Comparison of ENCODE assay signal across 9 cellular contexts in the genomic region with DNA sequence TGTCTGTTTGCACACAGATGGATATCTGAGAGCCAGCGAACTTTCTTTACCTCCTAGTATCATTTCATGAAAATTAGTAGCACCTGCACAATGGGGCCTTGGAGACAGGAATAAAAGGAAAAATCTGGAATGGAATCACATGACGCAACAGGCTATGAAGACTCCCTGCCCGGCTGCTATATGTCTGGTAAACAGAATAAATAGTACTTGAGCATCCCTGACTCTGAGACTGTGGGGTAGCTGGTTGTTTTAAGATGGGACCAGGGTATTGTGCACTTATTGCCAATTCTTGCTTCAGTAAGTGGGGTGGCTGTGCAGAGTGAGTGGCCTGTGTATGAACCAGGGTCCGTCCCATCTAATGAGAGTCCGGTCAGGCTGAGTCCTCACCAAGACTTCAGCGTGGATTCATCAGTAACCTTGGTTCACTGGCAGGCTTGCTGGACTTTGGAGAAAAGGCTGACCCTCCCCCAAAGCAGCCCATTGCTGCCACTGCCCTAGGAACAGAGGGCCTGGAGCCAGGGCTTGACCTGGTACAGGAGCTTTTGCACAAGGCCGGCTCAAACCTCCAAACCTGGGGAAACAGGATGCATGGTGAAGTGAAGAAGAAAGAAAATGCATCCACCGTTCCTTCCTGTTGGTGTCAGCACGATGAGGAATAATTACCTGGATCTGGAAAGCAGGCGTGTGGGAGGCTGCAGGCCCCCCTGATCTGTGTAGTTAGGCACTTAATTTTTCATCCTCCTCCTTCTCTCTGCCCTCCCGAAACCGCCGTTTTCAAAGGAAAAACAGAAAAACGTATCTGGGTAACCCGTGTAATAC.
DNase-seq lines count a peak whose midpoint lies in the region; ATAC-seq and TF ChIP-seq lines count a peak whose summit lies in the region.
"Had no signal": no experiment of that assay in that cellular context is flagged by ENCODE, and none has a peak within 500 bp of the region (broad histone marks: within the 10 kb centered on the region; RNA-seq: fewer than 3 reads in every experiment).

No MANE protein-coding gene starts in this region.

- H3K4me1 ChIP-seq in A673 (ENCODE audit: insufficient read depth, low read length, poor library complexity, severe bottlenecking), result peaks cover 58% of the 10 kb centered on the region
- peaks cover 40% of the 10 kb centered on the region for H3K4me1 ChIP-seq in Loucy (ENCODE audit: insufficient read depth, low read length, poor library complexity, severe bottlenecking)
- H3K4me1 ChIP-seq in mucosa of descending colon (ENCODE audit: low read depth), result peaks cover 46% of the 10 kb centered on the region

- H3K9me2 ChIP-seq in Loucy (replicated peaks; ENCODE audit: low read depth, low read length), result no peaks in the 10 kb centered on the region

- TF ChIP-seq CTCF in A673 (conservative IDR thresholded peaks at IDR 0.05; ENCODE audit: low read depth, low read length) (no peak), Loucy (conservative IDR thresholded peaks at IDR 0.05; ENCODE audit: low read length) (no peak), coronary artery (IDR thresholded peaks at IDR 0.05) (no peak), nephron progenitor cell (IDR thresholded peaks at IDR 0.05) (no peak), mucosa of descending colon (IDR thresholded peaks at IDR 0.05) (no peak)

- H3K4me3 Mint-ChIP-seq in nephron progenitor cell, result peak overlapping the region; percentile 60

- no TSS peak for BruUV-seq in A673 (replicated peaks; lab: Mats Ljungman, UMichigan)

- ATAC-seq in mucosa of descending colon, result no peak

- H3K27me3 ChIP-seq in A673 (replicated peaks; ENCODE audit: insufficient read depth, low read depth, low read length, poor library complexity) (no peaks in the 10 kb centered on the region), Loucy (ENCODE audit: insufficient read depth, low read length, poor library complexity, severe bottlenecking) (no peaks in the 10 kb centered on the region)

- H3K36me3 ChIP-seq in A673 (ENCODE audit: insufficient read depth, low read length, poor library complexity, severe bottlenecking) (peaks cover 4% of the 10 kb centered on the region), Loucy (ENCODE audit: insufficient read depth, low read length) (no peaks in the 10 kb centered on the region), mucosa of descending colon (ENCODE audit: low read depth) (no peaks in the 10 kb centered on the region)

- H3K79me2 ChIP-seq in Loucy (ENCODE audit: insufficient read depth, low read length), result no peaks in the 10 kb centered on the region

- peaks cover 4% of the 10 kb centered on the region; the same call in 1 of the 2 replicates for H3F3A ChIP-seq in Loucy (ENCODE audit: low read depth)

- H3K9me3 Mint-ChIP-seq in nephron progenitor cell, result no peaks in the 10 kb centered on the region

- no peaks in the 10 kb centered on the region for H3K27me3 Mint-ChIP-seq in nephron progenitor cell (ENCODE audit: low read depth, poor library complexity)

- no peak overlapping the region for H2AFZ ChIP-seq in Loucy (ENCODE audit: low read length)

- H3K27ac Mint-ChIP-seq in nephron progenitor cell, result peak overlapping the region; percentile 58

- no peaks in the 10 kb centered on the region for H3K36me3 Mint-ChIP-seq in nephron progenitor cell (ENCODE audit: low read depth)

- H3K27ac ChIP-seq in A673 (ENCODE audit: low read depth, low read length, poor library complexity, severe bottlenecking) (peak overlapping the region; percentile 94), coronary artery (peak overlapping the region; percentile 86 to 97)

- intact Hi-C loops in A673 (cut with micrococcal nuclease; ENCODE audit: unreplicated experiment) (no loop called here), mucosa of descending colon (cut with DNase I, micrococcal nuclease) (loop anchor here (5.0 to 10.0 kb wide), 4 partner anchors 67 to 333 kb away; partner anchors contain the start of genes MYL12B (in 1 of the 2) and TGIF1 (in 1 of the 2))

- no peaks in the 10 kb centered on the region for H4K20me1 ChIP-seq in Loucy (ENCODE audit: insufficient read depth, low read length, poor library complexity, severe bottlenecking)

- peaks cover 55% of the 10 kb centered on the region for H3K4me1 Mint-ChIP-seq in nephron progenitor cell

- H3K9me3 ChIP-seq in A673 (ENCODE audit: low read depth, low read length, poor library complexity, severe bottlenecking) (no peaks in the 10 kb centered on the region), Loucy (ENCODE audit: insufficient read depth, low read depth, low read length) (no peaks in the 10 kb centered on the region), mucosa of descending colon (no peaks in the 10 kb centered on the region)

- H3K9ac ChIP-seq in Loucy (ENCODE audit: low read depth, low read length, poor library complexity, severe bottlenecking), result no peak overlapping the region

- POLR2A ChIA-PET in A673 (lab: Charles Lee; ENCODE audit: low non-redundant PET), result no interaction called here

- DNase-seq in A673 (ENCODE audit: low spot score) (no peak), coronary artery (ENCODE audit: low spot score) (no peak), nephron progenitor cell (no peak), mucosa of descending colon (no peak), DMS153 treated with DMSO at 0.1 percent for 48 hours (lab: John Stamatoyannopoulos, UW; ENCODE audit: unreplicated experiment) (no peak), NCI-H2227 treated with DMSO at 0.1 percent for 48 hours (lab: John Stamatoyannopoulos, UW) (no peak)
- no peak for DNase-seq in stimulated activated CD8-positive, alpha-beta memory T cell treated with anti-CD3 and anti-CD28 coated beads, Interleukin-4, amount 100 ng/mL, for 48 hours
- DNase-seq: NCI-H774 had no signal

- peak overlapping the region; percentile 3 for H3K4me3 ChIP-seq in A673 (ENCODE audit: low read depth, low read length, poor library complexity, severe bottlenecking)
- no peak overlapping the region for H3K4me3 ChIP-seq in Loucy (ENCODE audit: low read length, poor library complexity, severe bottlenecking)
- H3K4me3 ChIP-seq in coronary artery, result peak overlapping the region; percentile 75
- no peak overlapping the region for H3K4me3 ChIP-seq in mucosa of descending colon

- CTCF ChIA-PET in A673 (lab: Charles Lee), result interaction anchor here (0.7 kb wide), 1 partner anchor 11 kb away, joined by 4 read pairs; no protein-coding TSS in a partner anchor

- peak overlapping the region; percentile 5 for H3K4me2 ChIP-seq in Loucy (ENCODE audit: low read depth, low read length, poor library complexity, severe bottlenecking)

Comparison
In these comparisons a context has a peak if more than half of its experiments do, and no peak if none do; other contexts are left out.
1. H3K4me3 ChIP-seq: peak in A673 (single experiment) and coronary artery (single experiment); none in Loucy (single experiment) and mucosa of descending colon (single experiment).